In genomic region chr20:38245753-38246152, GRCh38 we compare ENCODE assay signal across 26 cellular contexts. TPM values are rescaled to one million over a fixed set of nuclear protein-coding genes. Genes with fewer than 3 reads are reported as not detected.
DNase-seq lines count a peak whose midpoint lies in the region; ATAC-seq and TF ChIP-seq lines count a peak whose summit lies in the region.
"Had no signal": no experiment of that assay in that cellular context is flagged by ENCODE, and none has a peak within 500 bp of the region (broad histone marks: within the 10 kb centered on the region; RNA-seq: fewer than 3 reads in every experiment).

No MANE protein-coding gene starts in this region.

- no peaks in the 10 kb centered on the region for H4K20me1 ChIP-seq in hepatocyte (ENCODE audit: insufficient read depth, poor library complexity, severe bottlenecking)

- peaks cover 6 to 29% of the 10 kb centered on the region in 2 donors for H3K9me3 ChIP-seq in right atrium auricular region
- H3K9me3 ChIP-seq in hepatocyte (ENCODE audit: low read depth), result no peaks in the 10 kb centered on the region
- peaks cover 0 to 4% of the 10 kb centered on the region in 2 donors for H3K9me3 ChIP-seq in uterus

- peaks cover 0 to 19% of the 10 kb centered on the region in 2 donors for H3K4me1 ChIP-seq in right atrium auricular region
- H3K4me1 ChIP-seq in hepatocyte (ENCODE audit: insufficient read depth), result no peaks in the 10 kb centered on the region
- no peaks in the 10 kb centered on the region for H3K4me1 ChIP-seq in uterus
- H3K4me1 ChIP-seq: BE2C had no signal

- no peak overlapping the region for H3K4me3 Mint-ChIP-seq in osteocyte (ENCODE audit: unreplicated experiment)
- H3K4me3 Mint-ChIP-seq: activated CD4-positive, alpha-beta memory T cell treated with anti-CD3 and anti-CD28 coated beads for 36 hours; H9; natural killer cell treated with Interleukin-12 subunit alpha and Interleukin-12 subunit beta and Interleukin-15 and Interleukin-18, amount 100 ng/mL, for 72 hours had no signal

- DNase-seq in Right ventricle myocardium inferior (ENCODE audit: missing footprints) (no peak), right atrium auricular region (ENCODE audit: low spot score) (no peak), hepatocyte (ENCODE audit: low spot score) (no peak), osteocyte (ENCODE audit: extremely low spot score, unreplicated experiment) (no peak), uterus (peak; percentile 46 to 67), occipital lobe (lab: John Stamatoyannopoulos, UW) (no peak)
- no peak for DNase-seq in stimulated activated CD4-positive, alpha-beta T cell treated with anti-CD3 and anti-CD28 coated beads, Interleukin-4, amount 100 ng/mL, for 1 hour
- DNase-seq: 8988T; activated CD4-positive, alpha-beta memory T cell treated with anti-CD3 and anti-CD28 coated beads for 36 hours; activated CD4-positive, CD25-positive, alpha-beta regulatory T cell; activated naive CD4-positive, alpha-beta T cell treated with Interleukin-2 at 50 U/mL for 16 hours; BE2C; COR-L47; DND-41; H9; mesenchymal stem cell; NCI-H2029; T1000 had no signal

- H3K4me2 ChIP-seq in hepatocyte, result no peak overlapping the region
- H3K4me2 ChIP-seq: KMS-11 had no signal

- ATAC-seq in Right ventricle myocardium inferior (peak; percentile 63), HG02588 (IDR thresholded peaks at IDR 0.05; ENCODE audit: unreplicated experiment) (no peak)
- ATAC-seq: natural killer cell treated with Interleukin-12 subunit alpha and Interleukin-12 subunit beta and Interleukin-15 and Interleukin-18, amount 100 ng/mL, for 72 hours had no signal

- H3K27me3 ChIP-seq in right atrium auricular region (no peaks in the 10 kb centered on the region), hepatocyte (no peaks in the 10 kb centered on the region), uterus (no peaks in the 10 kb centered on the region)
- H3K27me3 ChIP-seq: BE2C, vagina had no signal

- no peaks in the 10 kb centered on the region for H3K27me3 Mint-ChIP-seq in osteocyte (ENCODE audit: unreplicated experiment)
- H3K27me3 Mint-ChIP-seq: activated CD4-positive, alpha-beta memory T cell treated with anti-CD3 and anti-CD28 coated beads for 36 hours had no signal

- intact Hi-C loops in Right ventricle myocardium inferior (cut with DNase I), result no loop called here
- intact Hi-C loops in uterus (cut with DNase I; ENCODE audit: low total_unique reads), result no loop called here

- peaks cover 6% of the 10 kb centered on the region for H3K9me3 Mint-ChIP-seq in osteocyte (ENCODE audit: unreplicated experiment)

- no peak for TF ChIP-seq CTCF in right atrium auricular region (IDR thresholded peaks at IDR 0.05)
- no peak for TF ChIP-seq CTCF in hepatocyte (IDR thresholded peaks at IDR 0.05; ENCODE audit: poor library complexity)
- no peak for TF ChIP-seq CTCF in osteocyte (IDR thresholded peaks at IDR 0.05)
- TF ChIP-seq CTCF in uterus (IDR thresholded peaks at IDR 0.05), result no peak

- no peaks in the 10 kb centered on the region for H3K79me2 ChIP-seq in hepatocyte

- H3K36me3 Mint-ChIP-seq in osteocyte (ENCODE audit: unreplicated experiment), result peaks cover 61% of the 10 kb centered on the region

- H3K4me3 ChIP-seq in right atrium auricular region (no peak overlapping the region), hepatocyte (no peak overlapping the region), uterus (no peak overlapping the region)
- H3K4me3 ChIP-seq: vagina had no signal

- H3K36me3 ChIP-seq in right atrium auricular region (peaks cover 6% of the 10 kb centered on the region), hepatocyte (replicated peaks; ENCODE audit: insufficient read depth, low read depth) (no peaks in the 10 kb centered on the region), uterus (no peaks in the 10 kb centered on the region)
- H3K36me3 ChIP-seq: BE2C had no signal

- H3K4me1 Mint-ChIP-seq in osteocyte (ENCODE audit: unreplicated experiment), result peaks cover 27% of the 10 kb centered on the region

- H3K27ac Mint-ChIP-seq in osteocyte (ENCODE audit: unreplicated experiment), result peak overlapping the region; percentile 23
- H3K27ac Mint-ChIP-seq: activated CD4-positive, alpha-beta memory T cell treated with anti-CD3 and anti-CD28 coated beads for 36 hours; H9; natural killer cell treated with Interleukin-12 subunit alpha and Interleukin-12 subunit beta and Interleukin-15 and Interleukin-18, amount 100 ng/mL, for 72 hours had no signal

- TF ChIP-seq POLR2A in uterus (IDR thresholded peaks at IDR 0.05), result no peak

- 91% methylated on average over 8 of the region's 9 CpGs for WGBS in hepatocyte (ENCODE audit: low lambda C conversion rate, missing lambda C conversion rate)

- H2AFZ ChIP-seq in hepatocyte, result no peak overlapping the region

- H3K9me2 ChIP-seq in hepatocyte (replicated peaks; ENCODE audit: insufficient read depth), result no peaks in the 10 kb centered on the region

- peak overlapping the region in 1 of 2 donors; percentile 26 for H3K27ac ChIP-seq in right atrium auricular region
- peak overlapping the region; percentile 31 for H3K27ac ChIP-seq in hepatocyte
- H3K27ac ChIP-seq in uterus, result peak overlapping the region; percentile 50 to 72
- H3K27ac ChIP-seq: KMS-11, vagina had no signal

RNA-seq across cellular contexts. Expression of gene KIAA1755, which starts 14.8 kb away (rescaled TPM):
- total RNA-seq in Right ventricle myocardium inferior, result 7.9 TPM
- 1 to 10 TPM; 3.1 to 4.2 TPM for total RNA-seq in right atrium auricular region
- 2.0 and 3.4 TPM in 2 replicates for total RNA-seq in hepatocyte
- 1.3 and 1.6 TPM in 2 replicates for polyA plus RNA-seq in hepatocyte
- total RNA-seq in osteocyte, result 50.2 and 60.6 TPM in 2 replicates
- total RNA-seq in uterus, result 10 to 100 TPM in 3 of 4 donors, 1 to 10 TPM in 1; 5.3 to 47.6 (median 15.7) TPM
- total RNA-seq in occipital lobe, result 0.94 TPM
- total RNA-seq: activated CD4-positive, alpha-beta memory T cell treated with anti-CD3 and anti-CD28 coated beads for 36 hours; natural killer cell treated with Interleukin-12 subunit alpha and Interleukin-12 subunit beta and Interleukin-15 and Interleukin-18, amount 100 ng/mL, for 72 hours; NCI-H460 had no signal
- polyA plus RNA-seq: keratinocyte had no signal

RNA-seq across cellular contexts. Expression of gene BPI, which starts 58.2 kb away (rescaled TPM):
- total RNA-seq in Right ventricle myocardium inferior, result not detected
- total RNA-seq in right atrium auricular region, result not detected
- 0.63 TPM in 1 of 2 replicates, not detected in the other for total RNA-seq in hepatocyte
- 0.66 TPM in 1 of 2 replicates, not detected in the other for polyA plus RNA-seq in hepatocyte
- total RNA-seq in osteocyte, result 7.7 and 8.5 TPM in 2 replicates
- total RNA-seq in uterus, result 10 to 100 TPM in 1 of 4 donors, 1 to 10 TPM in 1, under 1 TPM in 1, not detected in 1; 0.27 to 11.5 (median 3.5) TPM
- not detected for total RNA-seq in occipital lobe
- total RNA-seq: activated CD4-positive, alpha-beta memory T cell treated with anti-CD3 and anti-CD28 coated beads for 36 hours; H9; HT1080; natural killer cell treated with Interleukin-12 subunit alpha and Interleukin-12 subunit beta and Interleukin-15 and Interleukin-18, amount 100 ng/mL, for 72 hours; NCI-H460; pulmonary artery endothelial cell; vagina had no signal
- polyA plus RNA-seq: keratinocyte had no signal

Comparison
In these comparisons a context has a peak if more than half of its experiments do, and no peak if none do; other contexts are left out.
1. DNase-seq: peak in uterus (2 of 2); none in Right ventricle myocardium inferior (single experiment), right atrium auricular region (single experiment), hepatocyte (single experiment), osteocyte (single experiment), stimulated activated CD4-positive, alpha-beta T cell treated with anti-CD3 and anti-CD28 coated beads, Interleukin-4, amount 100 ng/mL, for 1 hour (single experiment) and occipital lobe (single experiment).